Comparison of ENCODE assay signal across 1 cellular context in the genomic region with DNA sequence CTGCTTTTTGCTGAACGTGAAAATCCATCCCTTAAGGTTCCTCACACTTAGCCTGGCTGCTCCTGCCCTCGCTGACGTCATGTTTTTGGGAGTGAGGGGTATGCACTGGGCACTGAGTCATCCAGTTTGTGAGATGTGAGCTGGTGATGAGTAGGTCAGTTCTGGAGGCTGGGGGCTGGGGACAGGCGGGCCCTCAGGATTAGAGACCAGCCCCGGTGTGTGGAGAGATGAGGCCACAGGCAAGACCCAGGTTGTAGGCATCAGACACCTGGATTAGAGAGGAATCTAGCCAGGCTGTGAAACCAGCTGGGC.
TF ChIP-seq lines count a peak whose summit lies in the region.

No MANE protein-coding gene starts in this region.

TF ChIP-seq in SK-N-SH, 30 proteins besides CTCF, POLR2A, EP300 and RAD21 (continued from another document):
- TF ChIP-seq, protein P1, sequence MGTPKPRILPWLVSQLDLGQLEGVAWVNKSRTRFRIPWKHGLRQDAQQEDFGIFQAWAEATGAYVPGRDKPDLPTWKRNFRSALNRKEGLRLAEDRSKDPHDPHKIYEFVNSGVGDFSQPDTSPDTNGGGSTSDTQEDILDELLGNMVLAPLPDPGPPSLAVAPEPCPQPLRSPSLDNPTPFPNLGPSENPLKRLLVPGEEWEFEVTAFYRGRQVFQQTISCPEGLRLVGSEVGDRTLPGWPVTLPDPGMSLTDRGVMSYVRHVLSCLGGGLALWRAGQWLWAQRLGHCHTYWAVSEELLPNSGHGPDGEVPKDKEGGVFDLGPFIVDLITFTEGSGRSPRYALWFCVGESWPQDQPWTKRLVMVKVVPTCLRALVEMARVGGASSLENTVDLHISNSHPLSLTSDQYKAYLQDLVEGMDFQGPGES (IDR thresholded peaks at IDR 0.05; ENCODE audit: low read depth, low read length), result no peak
- TF ChIP-seq JUND (IDR thresholded peaks at IDR 0.05) (peak; percentile 35; the same call in 1 of the 2 replicates), CHD2 (IDR thresholded peaks at IDR 0.05; ENCODE audit: low read length, partially characterized antibody) (no peak), RFX5 (IDR thresholded peaks at IDR 0.05; ENCODE audit: low read length) (no peak), RXRA (IDR thresholded peaks at IDR 0.05; ENCODE audit: borderline replicate concordance, low read depth) (no peak), FOXM1 (IDR thresholded peaks at IDR 0.05; ENCODE audit: low read depth) (no peak), SIN3A (IDR thresholded peaks at IDR 0.05; ENCODE audit: borderline replicate concordance, low read depth, low read length) (no peak)
- TF ChIP-seq, protein P2, sequence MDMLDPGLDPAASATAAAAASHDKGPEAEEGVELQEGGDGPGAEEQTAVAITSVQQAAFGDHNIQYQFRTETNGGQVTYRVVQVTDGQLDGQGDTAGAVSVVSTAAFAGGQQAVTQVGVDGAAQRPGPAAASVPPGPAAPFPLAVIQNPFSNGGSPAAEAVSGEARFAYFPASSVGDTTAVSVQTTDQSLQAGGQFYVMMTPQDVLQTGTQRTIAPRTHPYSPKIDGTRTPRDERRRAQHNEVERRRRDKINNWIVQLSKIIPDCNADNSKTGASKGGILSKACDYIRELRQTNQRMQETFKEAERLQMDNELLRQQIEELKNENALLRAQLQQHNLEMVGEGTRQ (IDR thresholded peaks at IDR 0.05; ENCODE audit: borderline replicate concordance, low read depth, low read length), result no peak
- TF ChIP-seq, protein P3, sequence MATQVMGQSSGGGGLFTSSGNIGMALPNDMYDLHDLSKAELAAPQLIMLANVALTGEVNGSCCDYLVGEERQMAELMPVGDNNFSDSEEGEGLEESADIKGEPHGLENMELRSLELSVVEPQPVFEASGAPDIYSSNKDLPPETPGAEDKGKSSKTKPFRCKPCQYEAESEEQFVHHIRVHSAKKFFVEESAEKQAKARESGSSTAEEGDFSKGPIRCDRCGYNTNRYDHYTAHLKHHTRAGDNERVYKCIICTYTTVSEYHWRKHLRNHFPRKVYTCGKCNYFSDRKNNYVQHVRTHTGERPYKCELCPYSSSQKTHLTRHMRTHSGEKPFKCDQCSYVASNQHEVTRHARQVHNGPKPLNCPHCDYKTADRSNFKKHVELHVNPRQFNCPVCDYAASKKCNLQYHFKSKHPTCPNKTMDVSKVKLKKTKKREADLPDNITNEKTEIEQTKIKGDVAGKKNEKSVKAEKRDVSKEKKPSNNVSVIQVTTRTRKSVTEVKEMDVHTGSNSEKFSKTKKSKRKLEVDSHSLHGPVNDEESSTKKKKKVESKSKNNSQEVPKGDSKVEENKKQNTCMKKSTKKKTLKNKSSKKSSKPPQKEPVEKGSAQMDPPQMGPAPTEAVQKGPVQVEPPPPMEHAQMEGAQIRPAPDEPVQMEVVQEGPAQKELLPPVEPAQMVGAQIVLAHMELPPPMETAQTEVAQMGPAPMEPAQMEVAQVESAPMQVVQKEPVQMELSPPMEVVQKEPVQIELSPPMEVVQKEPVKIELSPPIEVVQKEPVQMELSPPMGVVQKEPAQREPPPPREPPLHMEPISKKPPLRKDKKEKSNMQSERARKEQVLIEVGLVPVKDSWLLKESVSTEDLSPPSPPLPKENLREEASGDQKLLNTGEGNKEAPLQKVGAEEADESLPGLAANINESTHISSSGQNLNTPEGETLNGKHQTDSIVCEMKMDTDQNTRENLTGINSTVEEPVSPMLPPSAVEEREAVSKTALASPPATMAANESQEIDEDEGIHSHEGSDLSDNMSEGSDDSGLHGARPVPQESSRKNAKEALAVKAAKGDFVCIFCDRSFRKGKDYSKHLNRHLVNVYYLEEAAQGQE (IDR thresholded peaks at IDR 0.05; ENCODE audit: low read depth, low read length), result no peak
- TF ChIP-seq, protein P4, sequence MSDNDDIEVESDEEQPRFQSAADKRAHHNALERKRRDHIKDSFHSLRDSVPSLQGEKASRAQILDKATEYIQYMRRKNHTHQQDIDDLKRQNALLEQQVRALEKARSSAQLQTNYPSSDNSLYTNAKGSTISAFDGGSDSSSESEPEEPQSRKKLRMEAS (IDR thresholded peaks at IDR 0.05; ENCODE audit: low read depth), result 0 out of 2 replicates have a peak, but pooled peaks have one; percentile 3
